Comparison of ENCODE assay signal across 19 cellular contexts in genomic region chr9:90724880-90725279, GRCh38.
"Had no signal": no experiment of that assay in that cellular context is flagged by ENCODE, and none has a peak within 500 bp of the region (broad histone marks: within the 10 kb centered on the region; RNA-seq: fewer than 3 reads in every experiment).

No MANE protein-coding gene starts in this region.

- FAIRE-seq: kidney had no signal

- H3K4me3 Mint-ChIP-seq: naive thymus-derived CD4-positive, alpha-beta T cell had no signal

- DNase-seq: colonic mucosa; dermis blood vessel endothelial cell; esophagus squamous epithelium; foreskin fibroblast; glutamatergic neuron; kidney; naive thymus-derived CD4-positive, alpha-beta T cell; posterior cingulate gyrus; spleen; stimulated activated CD4-positive, alpha-beta T cell treated with anti-CD3 and anti-CD28 coated beads, Interleukin-15, amount 100 ng/mL, for 24 hours; stimulated activated CD4-positive, alpha-beta T cell treated with anti-CD3 and anti-CD28 coated beads, Interleukin-1b, Interleukin-23, amount 100 ng/mL, for 48 hours; stimulated activated CD4-positive, alpha-beta T cell treated with anti-CD3 and anti-CD28 coated beads, Interleukin-4, amount 100 ng/mL, for 24 hours; stimulated activated naive CD4-positive, alpha-beta T cell; stomach; substantia nigra; trophoblast cell had no signal

- H3K9me3 Mint-ChIP-seq: naive thymus-derived CD4-positive, alpha-beta T cell had no signal

- H3K4me3 ChIP-seq: colonic mucosa, esophagus squamous epithelium, gastroesophageal sphincter, spleen, stomach, thoracic aorta had no signal

- ATAC-seq: gastroesophageal sphincter; naive thymus-derived CD4-positive, alpha-beta T cell; sciatic nerve had no signal

- H3K36me3 Mint-ChIP-seq: naive thymus-derived CD4-positive, alpha-beta T cell had no signal

- H3K4me1 Mint-ChIP-seq: naive thymus-derived CD4-positive, alpha-beta T cell had no signal
